ENCODE assay signal across 7 cellular contexts in genomic region chr1:44611866-44612265, GRCh38.
"Had no signal": no experiment of that assay in that cellular context is flagged by ENCODE, and none has a peak within 500 bp of the region (broad histone marks: within the 10 kb centered on the region; RNA-seq: fewer than 3 reads in every experiment).

No MANE protein-coding gene starts in this region.

- ATAC-seq: GM23338, HepG2 had no signal

- H3K27ac ChIP-seq: HL-60 had no signal

- H3K36me3 Mint-ChIP-seq: IgD-negative memory B cell had no signal

- DNase-seq: H9, HCEC 1CT, HFFc6 had no signal

- H3K9me3 Mint-ChIP-seq: GM23338, HFFc6, IgD-negative memory B cell had no signal

- H3K27ac Mint-ChIP-seq: GM23338, HFFc6 had no signal

- H3K4me3 ChIP-seq: GM23338 had no signal

- H3K4me3 Mint-ChIP-seq: GM23338, H9, HFFc6, IgD-negative memory B cell had no signal
